ENCODE assay signal across 1 cellular context in the genomic region with DNA sequence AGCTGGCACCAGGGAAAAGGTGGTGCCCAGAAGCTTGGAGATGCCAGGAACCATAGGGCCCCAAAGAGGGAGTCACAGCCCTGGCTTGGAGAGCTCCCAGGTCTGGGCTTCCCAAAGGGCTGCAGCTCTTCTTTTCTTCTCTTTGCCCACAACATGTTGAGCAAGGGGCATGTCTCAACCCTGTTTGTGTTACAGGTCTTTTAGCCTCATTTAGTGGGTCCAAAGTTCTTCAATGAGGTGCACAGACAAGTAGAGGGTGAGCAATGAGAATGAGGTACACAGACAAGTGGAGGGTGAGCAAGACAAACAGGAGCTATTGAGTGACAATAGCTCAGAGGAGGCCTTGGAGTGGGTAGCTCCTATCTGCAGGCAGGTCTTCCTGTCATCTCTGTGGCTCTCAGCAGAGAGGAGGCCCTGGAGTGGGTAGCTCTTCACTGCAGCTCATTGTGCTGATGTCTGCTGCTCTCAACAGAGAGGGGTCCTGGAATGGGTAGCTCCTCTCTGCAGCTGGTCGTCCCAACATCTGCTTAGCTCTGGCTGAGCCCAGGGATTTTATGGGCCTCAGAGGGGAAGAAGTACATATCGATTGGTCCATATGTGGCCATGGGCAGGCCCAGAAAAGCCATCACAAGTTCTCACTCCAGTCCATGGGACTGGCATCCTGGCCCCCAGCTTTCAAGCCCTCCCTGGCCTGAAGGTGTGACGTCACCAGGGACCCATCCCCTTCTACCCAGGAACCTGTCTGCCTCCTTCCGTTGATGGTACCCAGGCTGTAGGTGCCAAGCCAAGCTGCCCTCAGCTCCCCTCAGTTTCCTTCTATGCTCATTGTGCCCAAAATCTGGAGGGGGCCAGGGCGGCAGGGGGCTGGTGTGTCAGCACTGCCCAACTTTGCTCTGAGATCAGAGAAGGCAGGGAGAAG.
TF ChIP-seq lines count a peak whose summit lies in the region.

No MANE protein-coding gene starts in this region.

TF ChIP-seq in HepG2, 621 proteins besides CTCF, POLR2A, EP300 and RAD21 (continued from another document):
- no peak for TF ChIP-seq ZKSCAN8 (CRISPR knock-in tag; IDR thresholded peaks at IDR 0.05; ENCODE audit: borderline replicate concordance)
- TF ChIP-seq, protein P1, sequence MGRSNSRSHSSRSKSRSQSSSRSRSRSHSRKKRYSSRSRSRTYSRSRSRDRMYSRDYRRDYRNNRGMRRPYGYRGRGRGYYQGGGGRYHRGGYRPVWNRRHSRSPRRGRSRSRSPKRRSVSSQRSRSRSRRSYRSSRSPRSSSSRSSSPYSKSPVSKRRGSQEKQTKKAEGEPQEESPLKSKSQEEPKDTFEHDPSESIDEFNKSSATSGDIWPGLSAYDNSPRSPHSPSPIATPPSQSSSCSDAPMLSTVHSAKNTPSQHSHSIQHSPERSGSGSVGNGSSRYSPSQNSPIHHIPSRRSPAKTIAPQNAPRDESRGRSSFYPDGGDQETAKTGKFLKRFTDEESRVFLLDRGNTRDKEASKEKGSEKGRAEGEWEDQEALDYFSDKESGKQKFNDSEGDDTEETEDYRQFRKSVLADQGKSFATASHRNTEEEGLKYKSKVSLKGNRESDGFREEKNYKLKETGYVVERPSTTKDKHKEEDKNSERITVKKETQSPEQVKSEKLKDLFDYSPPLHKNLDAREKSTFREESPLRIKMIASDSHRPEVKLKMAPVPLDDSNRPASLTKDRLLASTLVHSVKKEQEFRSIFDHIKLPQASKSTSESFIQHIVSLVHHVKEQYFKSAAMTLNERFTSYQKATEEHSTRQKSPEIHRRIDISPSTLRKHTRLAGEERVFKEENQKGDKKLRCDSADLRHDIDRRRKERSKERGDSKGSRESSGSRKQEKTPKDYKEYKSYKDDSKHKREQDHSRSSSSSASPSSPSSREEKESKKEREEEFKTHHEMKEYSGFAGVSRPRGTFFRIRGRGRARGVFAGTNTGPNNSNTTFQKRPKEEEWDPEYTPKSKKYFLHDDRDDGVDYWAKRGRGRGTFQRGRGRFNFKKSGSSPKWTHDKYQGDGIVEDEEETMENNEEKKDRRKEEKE (IDR thresholded peaks at IDR 0.05): no peak
- no peak for TF ChIP-seq NR2C2 (CRISPR knock-in tag; IDR thresholded peaks at IDR 0.05; ENCODE audit: borderline replicate concordance)
- TF ChIP-seq, protein P2, sequence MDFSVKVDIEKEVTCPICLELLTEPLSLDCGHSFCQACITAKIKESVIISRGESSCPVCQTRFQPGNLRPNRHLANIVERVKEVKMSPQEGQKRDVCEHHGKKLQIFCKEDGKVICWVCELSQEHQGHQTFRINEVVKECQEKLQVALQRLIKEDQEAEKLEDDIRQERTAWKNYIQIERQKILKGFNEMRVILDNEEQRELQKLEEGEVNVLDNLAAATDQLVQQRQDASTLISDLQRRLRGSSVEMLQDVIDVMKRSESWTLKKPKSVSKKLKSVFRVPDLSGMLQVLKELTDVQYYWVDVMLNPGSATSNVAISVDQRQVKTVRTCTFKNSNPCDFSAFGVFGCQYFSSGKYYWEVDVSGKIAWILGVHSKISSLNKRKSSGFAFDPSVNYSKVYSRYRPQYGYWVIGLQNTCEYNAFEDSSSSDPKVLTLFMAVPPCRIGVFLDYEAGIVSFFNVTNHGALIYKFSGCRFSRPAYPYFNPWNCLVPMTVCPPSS (IDR thresholded peaks at IDR 0.05): no peak
- no peak for TF ChIP-seq ZNF232 (CRISPR knock-in tag; IDR thresholded peaks at IDR 0.05; ENCODE audit: borderline replicate concordance)
- no peak for TF ChIP-seq SP2 (CRISPR knock-in tag; IDR thresholded peaks at IDR 0.05)
- TF ChIP-seq FOXP1 (IDR thresholded peaks at IDR 0.05): no peak
- 0 out of 2 replicates have a peak, but pooled peaks have one; percentile 21 for TF ChIP-seq FOXP1 (CRISPR knock-in tag; IDR thresholded peaks at IDR 0.05)
- TF ChIP-seq MBNL3 (CRISPR knock-in tag; conservative IDR thresholded peaks at IDR 0.05): no peak
- TF ChIP-seq RBAK (CRISPR knock-in tag; IDR thresholded peaks at IDR 0.05): no peak
- no peak for TF ChIP-seq U2AF1 (optimal IDR thresholded peaks at IDR 0.05; ENCODE audit: low read depth, low read length)
- no peak for TF ChIP-seq ZNF329 (CRISPR knock-in tag; IDR thresholded peaks at IDR 0.05; ENCODE audit: low read depth)
- 0 out of 2 replicates have a peak, but pooled peaks have one; percentile 25 for TF ChIP-seq ZNF644 (CRISPR knock-in tag; IDR thresholded peaks at IDR 0.05; ENCODE audit: low read depth)
- TF ChIP-seq, protein P3, sequence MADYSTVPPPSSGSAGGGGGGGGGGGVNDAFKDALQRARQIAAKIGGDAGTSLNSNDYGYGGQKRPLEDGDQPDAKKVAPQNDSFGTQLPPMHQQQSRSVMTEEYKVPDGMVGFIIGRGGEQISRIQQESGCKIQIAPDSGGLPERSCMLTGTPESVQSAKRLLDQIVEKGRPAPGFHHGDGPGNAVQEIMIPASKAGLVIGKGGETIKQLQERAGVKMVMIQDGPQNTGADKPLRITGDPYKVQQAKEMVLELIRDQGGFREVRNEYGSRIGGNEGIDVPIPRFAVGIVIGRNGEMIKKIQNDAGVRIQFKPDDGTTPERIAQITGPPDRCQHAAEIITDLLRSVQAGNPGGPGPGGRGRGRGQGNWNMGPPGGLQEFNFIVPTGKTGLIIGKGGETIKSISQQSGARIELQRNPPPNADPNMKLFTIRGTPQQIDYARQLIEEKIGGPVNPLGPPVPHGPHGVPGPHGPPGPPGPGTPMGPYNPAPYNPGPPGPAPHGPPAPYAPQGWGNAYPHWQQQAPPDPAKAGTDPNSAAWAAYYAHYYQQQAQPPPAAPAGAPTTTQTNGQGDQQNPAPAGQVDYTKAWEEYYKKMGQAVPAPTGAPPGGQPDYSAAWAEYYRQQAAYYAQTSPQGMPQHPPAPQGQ (CRISPR knock-in tag; IDR thresholded peaks at IDR 0.05; ENCODE audit: borderline replicate concordance): no peak
